In the genomic region with DNA sequence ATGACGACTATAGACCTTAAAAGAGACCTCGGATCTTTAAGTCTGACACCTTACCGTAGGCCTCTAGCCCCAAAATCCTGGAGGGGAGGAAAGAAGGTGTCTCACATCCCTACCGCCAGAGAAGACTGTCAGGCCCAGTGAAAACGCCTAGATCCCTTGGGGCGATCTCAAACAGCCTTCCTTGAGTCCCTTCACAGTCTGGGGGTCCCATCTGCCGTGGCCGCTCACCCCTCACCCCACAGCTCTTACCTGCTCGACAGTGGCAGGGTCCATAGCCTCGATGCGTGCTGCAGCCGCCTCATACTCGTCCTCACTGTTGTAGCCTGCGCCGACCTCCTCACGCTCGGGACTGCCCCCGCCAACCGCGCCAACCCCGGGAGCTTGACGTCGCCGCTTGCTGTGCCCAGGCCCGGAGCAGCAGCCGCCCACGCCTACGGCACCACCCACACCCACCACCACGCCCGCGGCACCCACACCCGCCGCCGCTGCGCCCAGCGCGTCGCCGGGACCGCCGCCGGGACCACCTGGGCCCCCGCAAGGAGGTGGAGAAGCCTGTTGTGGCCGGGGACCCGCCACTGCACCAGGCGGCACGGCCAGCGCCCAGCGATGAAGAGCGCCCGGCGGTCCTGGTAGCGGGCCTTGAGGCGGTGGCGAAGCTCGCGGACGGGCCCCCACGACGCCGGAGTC, we compare ENCODE assay signal across 6 cellular contexts.
DNase-seq lines count a peak whose midpoint lies in the region.

No MANE protein-coding gene starts in this region.

- DNase-seq in GM03348 (ENCODE audit: low spot score): peak; percentile 20
- DNase-seq in T-helper 2 cell: peak in 4 of 5 experiments; percentile 33 to 69 (median 62)
- DNase-seq in epithelial cell of prostate (ENCODE audit: low read depth, low spot score): no peak
- peak; percentile 56 for DNase-seq in stimulated activated CD4-positive, alpha-beta T cell treated with anti-CD3 and anti-CD28 coated beads, Interleukin-12 subunit alpha, Interleukin-12 subunit beta, amount 100 ng/mL, for 4 hours
- no peak for DNase-seq in COLO829 (ENCODE audit: low spot score)
- no peak for DNase-seq in Ammon's horn (ENCODE audit: low spot score)

- H3K27ac ChIP-seq in epithelial cell of prostate: peak overlapping the region; percentile 91

Comparison
In these comparisons a context has a peak if more than half of its experiments do, and no peak if none do; other contexts are left out.
1. DNase-seq: peak in GM03348 (single experiment), T-helper 2 cell (4 of 5) and stimulated activated CD4-positive, alpha-beta T cell treated with anti-CD3 and anti-CD28 coated beads, Interleukin-12 subunit alpha, Interleukin-12 subunit beta, amount 100 ng/mL, for 4 hours (single experiment); none in epithelial cell of prostate (single experiment), COLO829 (single experiment) and Ammon's horn (single experiment).